11 cellular contexts compared by ENCODE assay signal in the genomic region with DNA sequence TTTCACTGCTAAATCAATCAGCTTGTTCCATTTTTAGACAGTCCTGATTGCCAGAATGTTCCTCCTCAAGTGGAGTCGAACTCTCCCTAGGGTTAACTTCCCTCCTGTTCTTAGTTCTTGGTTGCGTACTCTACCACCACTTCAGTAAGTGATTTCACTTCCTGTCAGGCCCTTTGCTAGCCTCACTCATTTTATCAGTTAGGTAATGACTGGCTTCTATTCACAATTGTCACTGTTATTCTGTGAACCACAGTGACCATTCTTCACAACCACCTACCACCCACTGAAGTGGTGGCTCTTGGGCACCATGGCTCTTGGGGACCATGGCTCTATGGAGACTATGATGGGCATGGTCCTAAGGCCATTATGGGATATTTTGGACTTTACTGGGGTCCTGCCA.
DNase-seq lines count a peak whose midpoint lies in the region; ATAC-seq, FAIRE-seq and TF ChIP-seq lines count a peak whose summit lies in the region.
"Had no signal": no experiment of that assay in that cellular context is flagged by ENCODE, and none has a peak within 500 bp of the region (broad histone marks: within the 10 kb centered on the region; RNA-seq: fewer than 3 reads in every experiment).

No MANE protein-coding gene starts in this region.

- peak overlapping the region; percentile 17 for H3K27ac Mint-ChIP-seq in CD4-positive, alpha-beta T cell
- peak overlapping the region; percentile 87 for H3K27ac Mint-ChIP-seq in activated CD4-positive, alpha-beta memory T cell treated with anti-CD3 and anti-CD28 coated beads for 36 hours
- H3K27ac Mint-ChIP-seq: brain had no signal

- H2AK5ac ChIP-seq in trophoblast cell (ENCODE audit: low read length): no peak overlapping the region

- H2BK120ac ChIP-seq in trophoblast cell (ENCODE audit: insufficient read depth, low read length, poor library complexity): no peak overlapping the region

- H2BK5ac ChIP-seq in trophoblast cell (ENCODE audit: low read depth, low read length, poor library complexity): no peak overlapping the region

- H3K79me1 ChIP-seq in trophoblast cell (ENCODE audit: low read length): no peaks in the 10 kb centered on the region

- no peak overlapping the region for H3K27ac ChIP-seq in CD4-positive, alpha-beta T cell (ENCODE audit: low read depth, low read length)
- no peak overlapping the region for H3K27ac ChIP-seq in trophoblast cell (ENCODE audit: low read depth, low read length)

- no peak for DNase-seq in CD4-positive, alpha-beta T cell
- DNase-seq in activated CD4-positive, alpha-beta memory T cell treated with anti-CD3 and anti-CD28 coated beads for 36 hours: peak; percentile 72
- no peak for DNase-seq in frontal cortex (ENCODE audit: low spot score in 2 of 2)
- no peak for DNase-seq in central memory CD4-positive, alpha-beta T cell
- DNase-seq in trophoblast cell: no peak
- no peak for DNase-seq in HPDE6-E6E7 (ENCODE audit: extremely low spot score)
- DNase-seq: Caco-2, NCI-H2171 had no signal

- no peaks in the 10 kb centered on the region for H3K9me3 ChIP-seq in CD4-positive, alpha-beta T cell (ENCODE audit: control insufficient read depth, low read length)
- no peaks in the 10 kb centered on the region for H3K9me3 ChIP-seq in trophoblast cell (ENCODE audit: insufficient read depth, low read depth, low read length)
- H3K9me3 ChIP-seq: Caco-2 had no signal

- no peak overlapping the region for H3K14ac ChIP-seq in trophoblast cell (ENCODE audit: low read length)

- no peaks in the 10 kb centered on the region for H3K79me2 ChIP-seq in trophoblast cell (ENCODE audit: control insufficient read depth, insufficient read depth, low read length, poor library complexity)

- no peaks in the 10 kb centered on the region for H3K9me3 Mint-ChIP-seq in CD4-positive, alpha-beta T cell
- no peaks in the 10 kb centered on the region for H3K9me3 Mint-ChIP-seq in activated CD4-positive, alpha-beta memory T cell treated with anti-CD3 and anti-CD28 coated beads for 36 hours
- H3K9me3 Mint-ChIP-seq: brain had no signal

- no peak for TF ChIP-seq CTCF in CD4-positive, alpha-beta T cell (IDR thresholded peaks at IDR 0.05)

- H3K4me1 ChIP-seq in trophoblast cell (ENCODE audit: control insufficient read depth in 1 of 2, insufficient read depth in 2 of 2, low read length in 2 of 2): no peaks in the 10 kb centered on the region

- intact Hi-C loops in CD4-positive, alpha-beta T cell (cut with DNase I, micrococcal nuclease): loop anchor here (5.0 kb wide), 2 partner anchors 37 to 42 kb away; no protein-coding TSS in a partner anchor
- intact Hi-C loops in activated CD4-positive, alpha-beta memory T cell treated with anti-CD3 and anti-CD28 coated beads for 36 hours (cut with micrococcal nuclease): loop anchor here (5.0 to 10.0 kb wide), 4 partner anchors 162 to 1960 kb away; a partner anchor contains a TSS

- no peak overlapping the region for H3K4me3 Mint-ChIP-seq in CD4-positive, alpha-beta T cell
- peak overlapping the region; percentile 24 for H3K4me3 Mint-ChIP-seq in activated CD4-positive, alpha-beta memory T cell treated with anti-CD3 and anti-CD28 coated beads for 36 hours
- H3K4me3 Mint-ChIP-seq: brain had no signal

- no peak overlapping the region for H3K9ac ChIP-seq in trophoblast cell (ENCODE audit: low read length)

- WGBS in trophoblast cell (ENCODE audit: extremely low coverage, insufficient coverage, insufficient read length): no CpG with 5 or more reads among the region's 2 CpGs

- H3K4me2 ChIP-seq in trophoblast cell (ENCODE audit: low read length): no peak overlapping the region

- H3K4me3 ChIP-seq in trophoblast cell (ENCODE audit: low read depth, low read length): no peak overlapping the region

- peaks cover 75% of the 10 kb centered on the region for H3K4me1 Mint-ChIP-seq in CD4-positive, alpha-beta T cell (ENCODE audit: low read depth)
- H3K4me1 Mint-ChIP-seq in activated CD4-positive, alpha-beta memory T cell treated with anti-CD3 and anti-CD28 coated beads for 36 hours (ENCODE audit: low read depth): peaks cover 92% of the 10 kb centered on the region

- H2AFZ ChIP-seq in trophoblast cell (ENCODE audit: insufficient read depth, low read length, poor library complexity): no peak overlapping the region

- H3K36me3 Mint-ChIP-seq in CD4-positive, alpha-beta T cell (ENCODE audit: low read depth): no peaks in the 10 kb centered on the region
- H3K36me3 Mint-ChIP-seq in activated CD4-positive, alpha-beta memory T cell treated with anti-CD3 and anti-CD28 coated beads for 36 hours: peaks cover 5% of the 10 kb centered on the region

- CTCF ChIA-PET in CD4-positive, alpha-beta T cell (lab: Charles Lee): no interaction called here
- CTCF ChIA-PET in activated CD4-positive, alpha-beta memory T cell treated with anti-CD3 and anti-CD28 coated beads for 36 hours (lab: Charles Lee): interaction anchor here (1.0 to 1.7 kb wide), 4 partner anchors 15 to 210 kb away, joined by 3 to 5 read pairs (median 4); a partner anchor contains a TSS

- H3K18ac ChIP-seq in trophoblast cell (ENCODE audit: low read length): no peak overlapping the region

- POLR2A ChIA-PET in CD4-positive, alpha-beta T cell (lab: Charles Lee): interaction anchor here (1.7 kb wide), 1 partner anchor 18 kb away, joined by 5 read pairs; no protein-coding TSS in a partner anchor
- POLR2A ChIA-PET in activated CD4-positive, alpha-beta memory T cell treated with anti-CD3 and anti-CD28 coated beads for 36 hours (lab: Charles Lee): interaction anchor here (0.8 to 2.0 kb wide), 6 partner anchors 12 to 67 kb away, joined by 3 to 12 read pairs (median 4); a partner anchor contains a TSS

- ATAC-seq in CD4-positive, alpha-beta T cell (ENCODE audit: poor library complexity): no peak
- ATAC-seq in GM18868 (IDR thresholded peaks at IDR 0.05; ENCODE audit: unreplicated experiment): peak; percentile 49
- peak; percentile 62 for ATAC-seq in HG02885 (IDR thresholded peaks at IDR 0.05; ENCODE audit: poor library complexity, unreplicated experiment)

- no peak for FAIRE-seq in frontal cortex (lab: Jason Lieb, UNC)

- H3K27me3 Mint-ChIP-seq in CD4-positive, alpha-beta T cell: no peaks in the 10 kb centered on the region
- no peaks in the 10 kb centered on the region for H3K27me3 Mint-ChIP-seq in activated CD4-positive, alpha-beta memory T cell treated with anti-CD3 and anti-CD28 coated beads for 36 hours
- H3K27me3 Mint-ChIP-seq: brain had no signal

- no peak overlapping the region for H2BK12ac ChIP-seq in trophoblast cell (ENCODE audit: low read length)

- no peak overlapping the region for H4K91ac ChIP-seq in trophoblast cell (ENCODE audit: low read depth, low read length)

- H3K23ac ChIP-seq in trophoblast cell (ENCODE audit: low read length): no peak overlapping the region

- no peak overlapping the region for H4K8ac ChIP-seq in trophoblast cell (ENCODE audit: low read depth, low read length)

- H3K27me3 ChIP-seq in CD4-positive, alpha-beta T cell (ENCODE audit: control insufficient read depth, insufficient read depth, low read length): no peaks in the 10 kb centered on the region
- H3K27me3 ChIP-seq in trophoblast cell (ENCODE audit: insufficient read depth, low read length): no peaks in the 10 kb centered on the region

- no peak overlapping the region for H3K4ac ChIP-seq in trophoblast cell (ENCODE audit: low read depth, low read length)

- no peaks in the 10 kb centered on the region for H3K36me3 ChIP-seq in trophoblast cell (ENCODE audit: control insufficient read depth in 1 of 2, insufficient read depth in 2 of 2, low read length in 2 of 2)

- no peak overlapping the region for H4K12ac ChIP-seq in trophoblast cell (ENCODE audit: low read depth, low read length)
